ENCODE assay signal across 8 cellular contexts in the genomic region with DNA sequence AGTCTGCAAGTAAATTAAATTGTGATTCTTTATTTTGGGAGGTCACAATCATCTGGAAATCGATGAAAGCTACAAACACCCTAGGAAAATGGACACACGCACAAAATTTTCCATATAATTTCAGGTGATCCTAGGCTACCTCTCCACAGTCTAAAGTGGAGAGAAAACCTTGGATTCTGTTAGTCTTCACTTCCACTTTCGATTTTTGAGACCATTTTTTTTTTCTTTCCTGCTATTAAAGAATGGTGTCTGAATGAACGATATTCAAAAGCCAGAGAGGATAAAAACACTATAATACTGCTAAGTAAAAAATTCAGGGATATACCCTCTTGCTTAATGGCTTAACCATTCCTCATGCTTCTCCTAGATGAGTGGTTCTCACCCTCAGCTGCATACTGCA. TPM values are rescaled to one million over a fixed set of nuclear protein-coding genes. Genes with fewer than 3 reads are reported as not detected.
DNase-seq lines count a peak whose midpoint lies in the region; ATAC-seq and TF ChIP-seq lines count a peak whose summit lies in the region.

No MANE protein-coding gene starts in this region.

- no TSS peak for BruUV-seq in PC-9 (replicated peaks; lab: Mats Ljungman, UMichigan)

- ATAC-seq in GM21825 (IDR thresholded peaks at IDR 0.05; ENCODE audit: unreplicated experiment), result no peak

- TF ChIP-seq POLR2A in prostate gland (IDR thresholded peaks at IDR 0.05), result no peak

- H3K27ac ChIP-seq in PC-9 (peak overlapping the region; percentile 52; the same call in 1 of the 2 replicates), prostate gland (peak overlapping the region; percentile 99)

- H3K4me1 ChIP-seq in PC-9 (replicated peaks; ENCODE audit: insufficient read depth) (peaks cover 19% of the 10 kb centered on the region), prostate gland (replicated peaks) (peaks cover 4% of the 10 kb centered on the region)

- WGBS in prostate gland, result 28% methylated on average over 4 of the region's 4 CpGs

- CTCF ChIA-PET in PC-9 (lab: Charles Lee), result no interaction called here

- no peaks in the 10 kb centered on the region; the same call in 1 of the 2 replicates for H3K36me3 ChIP-seq in PC-9 (ENCODE audit: low read depth)
- no peaks in the 10 kb centered on the region for H3K36me3 ChIP-seq in prostate gland

- peak overlapping the region; percentile 83 for H3K4me3 ChIP-seq in PC-9
- peak overlapping the region; percentile 79 for H3K4me3 ChIP-seq in epithelial cell of esophagus (ENCODE audit: low read length)
- H3K4me3 ChIP-seq in prostate gland, result peak overlapping the region; percentile 72 to 79

- TF ChIP-seq CTCF in PC-9 (conservative IDR thresholded peaks at IDR 0.05), result no peak
- TF ChIP-seq CTCF in epithelial cell of esophagus (IDR thresholded peaks at IDR 0.05; ENCODE audit: insufficient read depth, low read depth, low read length, missing control alignments), result no peak
- no peak for TF ChIP-seq CTCF in prostate gland (IDR thresholded peaks at IDR 0.05)

- H3F3A ChIP-seq in PC-9 (ENCODE audit: insufficient read depth, low read depth), result no peaks in the 10 kb centered on the region; the same call in 1 of the 2 replicates

- H3K9me2 ChIP-seq in PC-9 (ENCODE audit: insufficient read depth), result no peaks in the 10 kb centered on the region

- DNase-seq in ELR (ENCODE audit: low read depth) (peak; percentile 19), PC-9 (no peak), epithelial cell of esophagus (ENCODE audit: low read depth) (no peak), prostate gland (ENCODE audit: low spot score) (no peak), DMS 273 treated with DMSO at 0.1 percent for 48 hours (lab: John Stamatoyannopoulos, UW) (no peak), T-helper 9 cell (no peak)
- DNase-seq in stimulated activated CD4-positive, alpha-beta T cell treated with anti-CD3 and anti-CD28 coated beads, Interleukin-1b, Interleukin-23, amount 100 ng/mL, for 48 hours, result no peak

- H2AFZ ChIP-seq in PC-9, result no peak overlapping the region

- H3K27me3 ChIP-seq in PC-9 (ENCODE audit: insufficient read depth, low read depth) (no peaks in the 10 kb centered on the region), prostate gland (replicated peaks; ENCODE audit: insufficient read depth) (no peaks in the 10 kb centered on the region)

- H3K79me2 ChIP-seq in PC-9 (ENCODE audit: low read depth), result peaks cover 60% of the 10 kb centered on the region

- H4K20me1 ChIP-seq in PC-9 (ENCODE audit: insufficient read depth), result no peaks in the 10 kb centered on the region

- intact Hi-C loops in PC-9 (cut with micrococcal nuclease; ENCODE audit: unreplicated experiment), result loop anchor here (5.0 to 10.0 kb wide), 3 partner anchors 39 to 419 kb away; partner anchors contain the start of gene CD38
- intact Hi-C loops in prostate gland (cut with DNase I), result loop anchor here (10.0 kb wide), 2 partner anchors 259 to 649 kb away; partner anchors contain the start of gene CPEB2

- no peaks in the 10 kb centered on the region for H3K9me3 ChIP-seq in PC-9 (ENCODE audit: insufficient read depth, low read depth)
- H3K9me3 ChIP-seq in prostate gland, result no peaks in the 10 kb centered on the region

- POLR2A ChIA-PET in PC-9 (lab: Charles Lee; ENCODE audit: unreplicated experiment), result interaction anchor here (0.8 kb wide), 1 partner anchor 268 kb away, joined by 12 read pairs; no protein-coding TSS in a partner anchor

- peak overlapping the region; percentile 99 for H3K4me2 ChIP-seq in PC-9

RNA-seq across cellular contexts. Expression of gene FBXL5, which starts 1.7 kb away (rescaled TPM):
- total RNA-seq in PC-9 (2021) (40.7 and 45.0 TPM in 2 replicates), prostate gland (100 to 1,000 TPM in 1 of 2 donors, 10 to 100 TPM in 1; 86.0 to 123 TPM)

RNA-seq across cellular contexts. Expression of gene FAM200B, which starts 28.2 kb away (rescaled TPM):
- total RNA-seq in PC-9 (2021) (20.5 and 32.4 TPM in 2 replicates), prostate gland (10 to 100 TPM; 38.9 to 52.5 TPM)

RNA-seq across cellular contexts. Expression of gene BST1, which starts 49.4 kb away (rescaled TPM):
- total RNA-seq in PC-9 (2021), result 0.31 TPM in 1 of 2 replicates, not detected in the other
- total RNA-seq in prostate gland, result 1 to 10 TPM; 1.1 to 2.3 TPM
